29 cellular contexts compared by ENCODE assay signal in the genomic region with DNA sequence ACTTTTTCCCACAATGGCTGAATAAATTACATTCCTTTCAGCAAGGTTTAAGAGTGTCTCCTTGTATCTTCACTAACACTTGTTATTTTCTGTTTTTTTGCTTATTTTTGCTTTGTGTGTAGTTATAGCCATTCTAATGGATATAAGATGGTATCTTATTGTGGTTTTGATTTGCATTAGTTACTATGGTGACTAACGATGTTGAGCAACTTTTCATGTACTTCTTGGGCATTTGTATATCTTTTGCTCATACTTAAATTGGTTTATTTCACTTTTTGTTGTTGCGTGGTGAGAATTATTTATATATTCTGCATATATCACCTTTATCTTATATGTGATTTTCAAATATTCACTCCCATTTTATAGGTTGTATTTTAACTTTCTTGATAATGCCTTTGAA.
"Had no signal": no experiment of that assay in that cellular context is flagged by ENCODE, and none has a peak within 500 bp of the region (broad histone marks: within the 10 kb centered on the region; RNA-seq: fewer than 3 reads in every experiment).

No MANE protein-coding gene starts in this region.

- H2AFZ ChIP-seq: PC-9 had no signal

- H3K4me3 ChIP-seq: ascending aorta, body of pancreas, cardiac muscle cell, MG63, PC-9 had no signal

- H3K9me3 ChIP-seq: ascending aorta, body of pancreas, MG63 had no signal

- H3K4me1 ChIP-seq: ascending aorta, body of pancreas had no signal

- H3K4me2 ChIP-seq: PC-9 had no signal

- H3K27me3 ChIP-seq: ascending aorta, body of pancreas, cardiac muscle cell, MG63 had no signal

- H3K27ac ChIP-seq: ascending aorta, body of pancreas, cardiac muscle cell, PC-9 had no signal

- DNase-seq: activated CD4-positive, alpha-beta T cell treated with anti-CD3 and anti-CD28 coated beads for 48 hours; activated CD4-positive, alpha-beta T cell treated with anti-CD3 and anti-CD28 coated beads, Interleukin-2, amount 50 U/mL, for 4 hours; activated CD4-positive, CD25-positive, alpha-beta regulatory T cell treated with anti-CD3 and anti-CD28 coated beads, Interleukin-2, amount 50 U/mL, for 72 hours; activated CD8-positive, alpha-beta memory T cell treated with anti-CD3 and anti-CD28 coated beads, Interleukin-2, amount 50 U/mL, for 48 hours; activated CD8-positive, alpha-beta T cell treated with anti-CD3 and anti-CD28 coated beads, Interleukin-2, amount 10 ng/mL, durations not matched to agents 7 days and 5 days; activated naive CD4-positive, alpha-beta T cell treated with anti-CD3 and anti-CD28 coated beads, Interleukin-2, amount 50 U/mL, for 16 hours; activated naive CD8-positive, alpha-beta T cell treated with anti-CD3 and anti-CD28 coated beads, Interleukin-2, amount 10 ng/mL, durations not matched to agents 7 days and 5 days; activated T-cell treated with anti-CD3 and anti-CD28 coated beads, Interleukin-2, amount 50 U/mL, for 1 hour; amniotic stem cell; body of pancreas; Kasumi-1; KBM-7; MG63; MV-4-11; NCI-H1092 treated with DMSO at 0.1 percent for 48 hours; NCI-H1417 treated with DMSO at 0.1 percent for 48 hours; NCI-H1694; NCI-H2029; NCI-H2107; NCI-H2171 treated with DMSO at 0.1 percent for 48 hours; NCI-H226; NCI-H526 treated with DMSO at 0.1 percent for 48 hours; NK-92 treated with Interleukin-12 subunit alpha and Interleukin-12 subunit beta, amount 100 ng/mL, for 24 hours; PC-9; SIG-M5; T-cell; T-helper 2 cell had no signal

- H3K36me3 ChIP-seq: ascending aorta, cardiac muscle cell, MG63 had no signal
